ENCODE assay signal across 8 cellular contexts in genomic region chr10:119165171-119166110, GRCh38. TPM values are rescaled to one million over a fixed set of nuclear protein-coding genes. Genes with fewer than 3 reads are reported as not detected.
DNase-seq lines count a peak whose midpoint lies in the region; ATAC-seq and TF ChIP-seq lines count a peak whose summit lies in the region.

TSS of gene SFXN4 (minus strand) at chr10:119165714. CDS start at chr10:119165647, 67 bp downstream.

- intact Hi-C loops in left colon (cut with DNase I, micrococcal nuclease): no loop called here

- peak within 1 kb of the TSS; percentile 86 for H3K27ac ChIP-seq in 22Rv1

- no peak for TF ChIP-seq CTCF in 22Rv1 (IDR thresholded peaks at IDR 0.05)

- DNase-seq in NCI-H2196 (lab: John Stamatoyannopoulos, UW; ENCODE audit: unreplicated experiment) (peak; percentile 57), cerebellar cortex (ENCODE audit: low spot score) (peak; percentile 71), left colon (peak; percentile 78 to 87)
- peak; percentile 85 for DNase-seq in activated CD4-positive, CD25-positive, alpha-beta regulatory T cell treated with anti-CD3 and anti-CD28 coated beads, Interleukin-2, amount 50 U/mL, for 72 hours
- DNase-seq in stimulated activated CD4-positive, alpha-beta T cell treated with anti-CD3 and anti-CD28 coated beads, Interleukin-1b, Interleukin-23, amount 100 ng/mL, for 48 hours: peak; percentile 79

- peak; percentile 96 for ATAC-seq in GM18498 (IDR thresholded peaks at IDR 0.05; ENCODE audit: unreplicated experiment)
- ATAC-seq in HG02884 (IDR thresholded peaks at IDR 0.05; ENCODE audit: unreplicated experiment): peak; percentile 88
- ATAC-seq in left colon: peak; percentile 95

RNA-seq across cellular contexts. Expression of gene SFXN4, which starts in this region (rescaled TPM):
- 10 to 100 TPM; 30.8 to 37.0 TPM for total RNA-seq in left colon

Comparison
In these comparisons a context has a peak if more than half of its experiments do, and no peak if none do; other contexts are left out.
1. Peak in every context shown above with its lines: DNase-seq, ATAC-seq and H3K27ac ChIP-seq.